In the genomic region with DNA sequence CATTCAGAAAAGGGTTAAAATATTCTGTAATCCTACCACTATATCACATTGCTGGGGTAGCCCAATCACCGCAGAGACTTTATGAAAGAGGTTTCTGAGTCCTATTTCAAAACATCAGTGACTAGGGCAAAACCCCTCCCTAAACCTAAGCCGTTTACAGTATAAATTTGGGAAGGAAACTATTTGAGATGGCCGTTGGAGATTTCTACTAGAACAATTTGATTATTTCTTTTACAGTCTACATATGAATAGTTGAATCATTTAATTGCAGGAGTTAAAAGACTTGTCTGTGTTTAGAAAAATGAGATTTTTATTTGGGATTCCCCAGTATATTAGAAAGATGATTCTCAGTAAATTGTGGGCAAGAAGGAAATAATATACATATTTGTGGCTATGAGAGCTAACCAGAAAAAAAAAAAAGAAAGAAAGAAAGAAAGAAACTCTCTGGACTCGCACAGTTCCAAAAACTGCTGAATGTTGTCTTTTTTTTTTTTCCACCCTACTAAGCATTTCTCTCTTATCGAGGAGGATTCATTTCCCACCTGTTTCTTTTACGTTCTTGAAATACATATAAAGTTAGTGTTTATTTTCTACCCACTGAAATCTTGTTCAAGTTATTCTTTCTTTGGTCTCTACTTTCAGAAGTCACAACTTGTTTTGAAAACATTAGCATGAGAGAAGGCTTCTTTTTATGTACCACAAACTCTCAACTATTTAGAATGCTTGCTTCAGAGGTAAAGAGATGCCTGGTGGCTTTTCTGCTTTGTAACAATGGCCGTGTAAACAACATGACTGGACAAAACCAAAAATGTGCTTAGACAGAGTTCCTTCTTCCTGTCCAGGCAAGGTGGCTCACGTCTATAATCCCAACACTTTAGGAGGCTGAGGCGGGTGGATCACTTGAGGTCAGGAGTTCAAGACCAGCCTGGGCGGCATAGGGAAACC, we compare ENCODE assay signal across 10 cellular contexts.
DNase-seq lines count a peak whose midpoint lies in the region; ATAC-seq, FAIRE-seq and TF ChIP-seq lines count a peak whose summit lies in the region.
"Had no signal": no experiment of that assay in that cellular context is flagged by ENCODE, and none has a peak within 500 bp of the region (broad histone marks: within the 10 kb centered on the region; RNA-seq: fewer than 3 reads in every experiment).

No MANE protein-coding gene starts in this region.

- H3K36me3 ChIP-seq in HepG2 (replicated peaks in 1 of 2; ENCODE audit: control insufficient read depth in 1 of 2, insufficient read depth in 2 of 2, low read length in 2 of 2), result no peaks in the 10 kb centered on the region
- H3K36me3 ChIP-seq in esophagus squamous epithelium, result no peaks in the 10 kb centered on the region
- H3K36me3 ChIP-seq in adrenal gland (replicated peaks in 1 of 2), result no peaks in the 10 kb centered on the region

- H3K27me3 ChIP-seq in HepG2 (ENCODE audit: control insufficient read depth in 1 of 2, insufficient read depth in 2 of 2, low read length in 2 of 2), result peaks cover 0 to 14% of the 10 kb centered on the region in 2 experiments; a peak in 1 of 5 replicates
- H3K27me3 ChIP-seq in esophagus squamous epithelium, result no peaks in the 10 kb centered on the region
- no peaks in the 10 kb centered on the region for H3K27me3 ChIP-seq in adrenal gland

- no peaks in the 10 kb centered on the region for H4K20me1 ChIP-seq in HepG2 (ENCODE audit: insufficient read depth, low read length)

- WGBS in HepG2 (ENCODE audit: low lambda C conversion rate), result 17% methylated on average over 10 of the region's 10 CpGs
- 17 to 33% methylated on average over 9 of the region's 10 CpGs for WGBS in esophagus squamous epithelium, 2 donors
- 49 to 61% (median 60%) methylated on average over 8 to 10 of the region's 10 CpGs for WGBS in adrenal gland, 4 donors

- H3K4me3 Mint-ChIP-seq in stimulated activated naive CD8-positive, alpha-beta T cell treated with anti-CD3 and anti-CD28 coated beads, Interleukin-15, Interleukin-2, amounts not matched to agents 100 ng/mL and 50 ng/mL, for 24 hours, result peak overlapping the region; percentile 24

- no peak for TF ChIP-seq CTCF in HepG2 (CRISPR knock-in tag; IDR thresholded peaks at IDR 0.05)
- no peak for TF ChIP-seq CTCF in esophagus squamous epithelium (IDR thresholded peaks at IDR 0.05)
- TF ChIP-seq CTCF in adrenal gland (IDR thresholded peaks at IDR 0.05), result no peak

- no peaks in the 10 kb centered on the region for H3K27me3 Mint-ChIP-seq in stimulated activated naive CD8-positive, alpha-beta T cell treated with anti-CD3 and anti-CD28 coated beads, Interleukin-15, Interleukin-2, amounts not matched to agents 100 ng/mL and 50 ng/mL, for 24 hours

- H3K9ac ChIP-seq in HepG2 (ENCODE audit: insufficient read depth, low read depth, low read length), result no peak overlapping the region

- FAIRE-seq in HepG2 (lab: Jason Lieb, UNC), result no peak

- H3K9me3 ChIP-seq in HepG2 (ENCODE audit: low read length), result no peaks in the 10 kb centered on the region
- H3K9me3 ChIP-seq in esophagus squamous epithelium, result no peaks in the 10 kb centered on the region
- no peaks in the 10 kb centered on the region for H3K9me3 ChIP-seq in adrenal gland (replicated peaks in 1 of 3)

- CTCF ChIA-PET in HepG2 (lab: Yijun Ruan, JAX; ENCODE audit: low intra/inter-chr PET ratio, low total read pairs), result no interaction called here

- TF ChIP-seq POLR2A in HepG2 (IDR thresholded peaks at IDR 0.05; ENCODE audit: insufficient read depth in 1 of 2, low read depth in 2 of 2, low read length in 2 of 2) (no peak), esophagus squamous epithelium (IDR thresholded peaks at IDR 0.05) (no peak), adrenal gland (IDR thresholded peaks at IDR 0.05) (no peak)

- DNase-seq in stimulated activated naive CD8-positive, alpha-beta T cell treated with anti-CD3 and anti-CD28 coated beads, Interleukin-15, Interleukin-2, amounts not matched to agents 100 U/mL and 50 U/mL, for 24 hours, result no peak
- DNase-seq in amniotic epithelial cell (ENCODE audit: low read depth) (peak; percentile 67), HepG2 (ENCODE audit: low spot score) (no peak), esophagus squamous epithelium (lab: John Stamatoyannopoulos, UW) (no peak), adrenal gland (no peak), anterior cingulate cortex (lab: John Stamatoyannopoulos, UW) (no peak)
- DNase-seq: activated CD4-positive, alpha-beta T cell treated with anti-CD3 and anti-CD28 coated beads, Interleukin-2, amount 50 U/mL, for 4 hours; DND-41 had no signal

- H3K4me2 ChIP-seq in HepG2 (ENCODE audit: low read depth, low read length), result no peak overlapping the region

- H3K4me3 ChIP-seq in HepG2 (replicated peaks in 1 of 3; ENCODE audit: insufficient read depth in 1 of 3, low read depth in 2 of 3, low read length in 3 of 3) (no peak overlapping the region), esophagus squamous epithelium (no peak overlapping the region), adrenal gland (no peak overlapping the region)

- BruUV-seq in HepG2 (replicated peaks; lab: Mats Ljungman, UMichigan), result no TSS peak

- no peak overlapping the region for H2AFZ ChIP-seq in HepG2 (ENCODE audit: low read length)

- ATAC-seq in stimulated activated naive CD8-positive, alpha-beta T cell treated with anti-CD3 and anti-CD28 coated beads, Interleukin-15, Interleukin-2, amounts not matched to agents 100 U/mL and 50 U/mL, for 24 hours, result no peak
- ATAC-seq in HepG2 (no peak), GM18861 (IDR thresholded peaks at IDR 0.05; ENCODE audit: unreplicated experiment) (no peak)

- peaks cover 72% of the 10 kb centered on the region for H3K36me3 Mint-ChIP-seq in stimulated activated naive CD8-positive, alpha-beta T cell treated with anti-CD3 and anti-CD28 coated beads, Interleukin-15, Interleukin-2, amounts not matched to agents 100 ng/mL and 50 ng/mL, for 24 hours (ENCODE audit: low read depth)

- POLR2A ChIA-PET in HepG2 (lab: Yijun Ruan, JAX), result no interaction called here

- in situ Hi-C loops in HepG2 (cut with HindIII; ENCODE audit: extremely low pct_ligation_motif_present, low pct_unique_long_range_greater_than_20kb), result no loop called here

- H3K9me3 Mint-ChIP-seq in stimulated activated naive CD8-positive, alpha-beta T cell treated with anti-CD3 and anti-CD28 coated beads, Interleukin-15, Interleukin-2, amounts not matched to agents 100 ng/mL and 50 ng/mL, for 24 hours, result peaks cover 14% of the 10 kb centered on the region

- H3K79me2 ChIP-seq in HepG2 (ENCODE audit: insufficient read depth, low read length), result no peaks in the 10 kb centered on the region

- TF ChIP-seq EP300 in HepG2 (IDR thresholded peaks at IDR 0.05; ENCODE audit: low read depth in 2 of 2, low read length in 2 of 2), result no peak
- TF ChIP-seq EP300 in HepG2 (CRISPR knock-in tag; IDR thresholded peaks at IDR 0.05; ENCODE audit: borderline replicate concordance), result no peak

- H3K27ac Mint-ChIP-seq in stimulated activated naive CD8-positive, alpha-beta T cell treated with anti-CD3 and anti-CD28 coated beads, Interleukin-15, Interleukin-2, amounts not matched to agents 100 ng/mL and 50 ng/mL, for 24 hours, result peak overlapping the region; percentile 6

- H3K4me1 Mint-ChIP-seq in stimulated activated naive CD8-positive, alpha-beta T cell treated with anti-CD3 and anti-CD28 coated beads, Interleukin-15, Interleukin-2, amounts not matched to agents 100 ng/mL and 50 ng/mL, for 24 hours (ENCODE audit: low read depth), result peaks cover 75% of the 10 kb centered on the region

- H3K27ac ChIP-seq in HepG2 (ENCODE audit: extremely low read length, insufficient read depth, low read length) (no peak overlapping the region), esophagus squamous epithelium (peak overlapping the region in 2 of 4 donors; percentile 24 to 54), adrenal gland (no peak overlapping the region)

- intact Hi-C loops in HepG2 (cut with micrococcal nuclease; ENCODE audit: unreplicated experiment), result no loop called here
- intact Hi-C loops in esophagus squamous epithelium (cut with DNase I), result no loop called here
- intact Hi-C loops in adrenal gland (cut with DNase I), result no loop called here

- no peaks in the 10 kb centered on the region for H3K4me1 ChIP-seq in HepG2 (ENCODE audit: insufficient read depth, low read length)
- H3K4me1 ChIP-seq in esophagus squamous epithelium, result peaks cover 0 to 30% (median 0%) of the 10 kb centered on the region in 3 donors
- H3K4me1 ChIP-seq in adrenal gland (replicated peaks in 1 of 2), result peaks cover 0 to 4% of the 10 kb centered on the region in 2 donors

- no peak for TF ChIP-seq RAD21 in HepG2 (CRISPR knock-in tag; IDR thresholded peaks at IDR 0.05)

TF ChIP-seq in HepG2, 621 proteins besides CTCF, POLR2A, EP300 and RAD21:
- TF ChIP-seq ZBTB25 (CRISPR knock-in tag; IDR thresholded peaks at IDR 0.05) (no peak), MAFF (IDR thresholded peaks at IDR 0.05; ENCODE audit: low read depth, low read length) (peak; percentile 44), MAFK (conservative IDR thresholded peaks at IDR 0.05 in 1 of 2, IDR thresholded peaks at IDR 0.05 in 1 of 2; ENCODE audit: low read length in 2 of 2) (peak; percentile 10 to 58; a peak in 2 of 4 replicates), STAT5B (CRISPR knock-in tag; IDR thresholded peaks at IDR 0.05) (no peak)
